Comparison of ENCODE assay signal across 18 cellular contexts in genomic region chr2:77797088-77797487, GRCh38.
DNase-seq lines count a peak whose midpoint lies in the region; ATAC-seq and TF ChIP-seq lines count a peak whose summit lies in the region.
"Had no signal": no experiment of that assay in that cellular context is flagged by ENCODE, and none has a peak within 500 bp of the region (broad histone marks: within the 10 kb centered on the region; RNA-seq: fewer than 3 reads in every experiment).

No MANE protein-coding gene starts in this region.

- POLR2A ChIA-PET in A673 (lab: Charles Lee; ENCODE audit: low non-redundant PET), result interaction anchor here (0.6 kb wide), 1 partner anchor 174 kb away, joined by 4 read pairs; no protein-coding TSS in a partner anchor
- POLR2A ChIA-PET in WTC11 (lab: Charles Lee), result no interaction called here

- no peaks in the 10 kb centered on the region for H3F3A ChIP-seq in neural progenitor cell (ENCODE audit: low read depth)

- TF ChIP-seq CTCF in A673 (conservative IDR thresholded peaks at IDR 0.05; ENCODE audit: low read depth, low read length), result no peak
- no peak for TF ChIP-seq CTCF in WTC11 (IDR thresholded peaks at IDR 0.05)
- TF ChIP-seq CTCF in neural progenitor cell (IDR thresholded peaks at IDR 0.05), result no peak

- H3K36me3 Mint-ChIP-seq in WTC11, result peaks cover 4% of the 10 kb centered on the region; the same call in 1 of the 2 replicates
- H3K36me3 Mint-ChIP-seq in neural progenitor cell, result no peaks in the 10 kb centered on the region
- H3K36me3 Mint-ChIP-seq: CD4-positive, alpha-beta memory T cell had no signal

- no peaks in the 10 kb centered on the region for H3K79me2 ChIP-seq in neural progenitor cell (ENCODE audit: low read depth)

- peak; percentile 68; the same call in 1 of the 2 replicates for ATAC-seq in WTC11
- ATAC-seq: A549, GM12878 had no signal

- DNase-seq in A673 (ENCODE audit: low spot score) (peak; percentile 82), H7 (peak; percentile 4), WTC11 (ENCODE audit: low spot score) (no peak), neural progenitor cell (ENCODE audit: low spot score) (peak; percentile 22), HuH-7 (ENCODE audit: low spot score) (no peak), GF-D8 (lab: John Stamatoyannopoulos, UW) (no peak)
- DNase-seq in activated effector memory CD4-positive, alpha-beta T cell treated with Interleukin-2 at 50 U/mL for 16 hours, result no peak
- DNase-seq: 8988T; C1 segment of cervical spinal cord; Calu3; CD4-positive, alpha-beta memory T cell; COR-L47; DND-41; GM23248; HFFc6 had no signal

- peaks cover 8% of the 10 kb centered on the region for H3K9me3 ChIP-seq in A673 (ENCODE audit: low read depth, low read length, poor library complexity, severe bottlenecking)
- no peaks in the 10 kb centered on the region for H3K9me3 ChIP-seq in neural progenitor cell (ENCODE audit: low read depth)
- H3K9me3 ChIP-seq: HAP-1 had no signal

- H3K27me3 Mint-ChIP-seq in WTC11 (ENCODE audit: low read depth) (no peaks in the 10 kb centered on the region), neural progenitor cell (ENCODE audit: insufficient read depth, low read depth) (no peaks in the 10 kb centered on the region)
- H3K27me3 Mint-ChIP-seq: CD4-positive, alpha-beta memory T cell had no signal

- peak overlapping the region; percentile 13 for H3K4me2 ChIP-seq in neural progenitor cell
- H3K4me2 ChIP-seq: A549 had no signal

- H3K27me3 ChIP-seq in A673 (replicated peaks; ENCODE audit: insufficient read depth, low read depth, low read length, poor library complexity), result no peaks in the 10 kb centered on the region
- H3K27me3 ChIP-seq in H7 (ENCODE audit: control insufficient read depth, insufficient read depth, low read length), result no peaks in the 10 kb centered on the region
- H3K27me3 ChIP-seq in neural progenitor cell, result no peaks in the 10 kb centered on the region

- no peak overlapping the region for H3K9ac ChIP-seq in neural progenitor cell
- H3K9ac ChIP-seq: GM23248 had no signal

- H3K4me3 Mint-ChIP-seq in WTC11, result no peak overlapping the region
- no peak overlapping the region for H3K4me3 Mint-ChIP-seq in neural progenitor cell
- H3K4me3 Mint-ChIP-seq: CD4-positive, alpha-beta memory T cell; HFFc6 had no signal

- no peak overlapping the region for H2AFZ ChIP-seq in neural progenitor cell (replicated peaks)
- H2AFZ ChIP-seq: GM23248 had no signal

- H3K36me3 ChIP-seq in A673 (ENCODE audit: insufficient read depth, low read length, poor library complexity, severe bottlenecking), result no peaks in the 10 kb centered on the region
- H3K36me3 ChIP-seq in H7 (replicated peaks; ENCODE audit: control insufficient read depth, insufficient read depth, low read length), result no peaks in the 10 kb centered on the region
- H3K36me3 ChIP-seq in neural progenitor cell, result no peaks in the 10 kb centered on the region
- H3K36me3 ChIP-seq: HAP-1 had no signal

- H3K4me1 ChIP-seq in A673 (ENCODE audit: insufficient read depth, low read length, poor library complexity, severe bottlenecking) (no peaks in the 10 kb centered on the region), neural progenitor cell (peaks cover 13% of the 10 kb centered on the region)
- H3K4me1 ChIP-seq: A549, HAP-1 had no signal

- peaks cover 12% of the 10 kb centered on the region for H3K4me1 Mint-ChIP-seq in WTC11
- H3K4me1 Mint-ChIP-seq in neural progenitor cell, result peaks cover 18% of the 10 kb centered on the region
- H3K4me1 Mint-ChIP-seq: CD4-positive, alpha-beta memory T cell had no signal

- H3K27ac Mint-ChIP-seq in WTC11 (no peak overlapping the region), neural progenitor cell (peak overlapping the region; percentile 29)
- H3K27ac Mint-ChIP-seq: CD4-positive, alpha-beta memory T cell; HFFc6 had no signal

- H4K20me1 ChIP-seq in neural progenitor cell (ENCODE audit: low read depth), result no peaks in the 10 kb centered on the region

- no peak overlapping the region for H3K4me3 ChIP-seq in A673 (ENCODE audit: low read depth, low read length, poor library complexity, severe bottlenecking)
- no peak overlapping the region for H3K4me3 ChIP-seq in H7 (ENCODE audit: insufficient read depth, low read depth, low read length)
- H3K4me3 ChIP-seq in neural progenitor cell, result no peak overlapping the region
- H3K4me3 ChIP-seq: A549, GM12878, GM23248, HAP-1 had no signal

- intact Hi-C loops in A673 (cut with micrococcal nuclease; ENCODE audit: unreplicated experiment), result loop anchor here (2.0 kb wide), 1 partner anchor 266 kb away; no protein-coding TSS in a partner anchor

- CTCF ChIA-PET in A673 (lab: Charles Lee), result interaction anchor here (0.6 kb wide), 1 partner anchor 275 kb away, joined by 3 read pairs; the partner anchor contains the start of gene LRRTM4
- CTCF ChIA-PET in WTC11 (lab: Charles Lee), result no interaction called here

- no TSS peak for BruUV-seq in A673 (replicated peaks; lab: Mats Ljungman, UMichigan)

- no peak overlapping the region for H3K27ac ChIP-seq in A673 (ENCODE audit: low read depth, low read length, poor library complexity, severe bottlenecking)
- H3K27ac ChIP-seq in neural progenitor cell, result no peak overlapping the region
- H3K27ac ChIP-seq: A549, GM23248 had no signal

- H3K9me3 Mint-ChIP-seq in WTC11 (peaks cover 9% of the 10 kb centered on the region; the same call in 1 of the 2 replicates), neural progenitor cell (peaks cover 11% of the 10 kb centered on the region)

TF ChIP-seq in WTC11, 78 proteins besides CTCF, POLR2A, EP300 and RAD21:
- TF ChIP-seq ZNF671 (CRISPR knock-in tag; IDR thresholded peaks at IDR 0.05) (no peak), TCF7 (CRISPR knock-in tag; IDR thresholded peaks at IDR 0.05; ENCODE audit: low read depth) (no peak), ZNF416 (CRISPR knock-in tag; IDR thresholded peaks at IDR 0.05) (no peak), GTF2I (CRISPR knock-in tag; conservative IDR thresholded peaks at IDR 0.05) (no peak), ERG (CRISPR knock-in tag; IDR thresholded peaks at IDR 0.05) (no peak), ZSCAN18 (CRISPR knock-in tag; IDR thresholded peaks at IDR 0.05) (no peak), GRHL2 (CRISPR knock-in tag; IDR thresholded peaks at IDR 0.05; ENCODE audit: insufficient replicate concordance, severe bottlenecking) (no peak), PRDM15 (CRISPR knock-in tag; IDR thresholded peaks at IDR 0.05) (no peak)

Comparison
In these comparisons a context has a peak if more than half of its experiments do, and no peak if none do; other contexts are left out.
1. DNase-seq: peak in A673 (single experiment), H7 (single experiment) and neural progenitor cell (single experiment); none in WTC11 (single experiment), HuH-7 (single experiment), GF-D8 (single experiment) and activated effector memory CD4-positive, alpha-beta T cell treated with Interleukin-2 at 50 U/mL for 16 hours (single experiment).